Comparison of ENCODE assay signal across 1 cellular context in the genomic region with DNA sequence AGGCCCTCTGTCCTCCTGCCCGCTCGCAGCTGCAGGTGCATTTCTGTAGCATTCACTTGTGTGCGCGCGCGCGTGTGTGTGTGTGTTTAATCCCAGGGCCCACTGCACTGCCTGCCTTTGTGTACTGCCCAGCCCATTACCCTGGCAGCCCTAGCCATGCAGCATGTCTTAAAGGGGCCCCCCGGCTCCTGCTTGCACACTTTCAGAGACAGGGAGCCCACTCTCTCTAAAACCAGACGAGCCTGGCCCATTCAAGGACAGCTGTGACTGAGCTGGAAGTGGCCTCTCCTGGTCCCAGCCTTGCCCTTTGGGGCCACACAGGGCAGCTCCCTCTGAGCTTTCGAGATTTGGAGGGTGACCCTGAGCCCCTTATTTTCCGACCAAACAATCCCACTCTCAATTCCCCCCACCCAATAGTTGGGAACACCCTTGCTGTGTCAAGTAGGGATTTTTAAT.
TF ChIP-seq lines count a peak whose summit lies in the region.

No MANE protein-coding gene starts in this region.

TF ChIP-seq in HEK293T, 16 proteins besides CTCF, POLR2A, EP300 and RAD21 (continued from another document):
- TF ChIP-seq PKNOX1 (IDR thresholded peaks at IDR 0.05) (no peak), LEF1 (IDR thresholded peaks at IDR 0.05; ENCODE audit: borderline replicate concordance) (no peak)
